Comparison of ENCODE assay signal across 1 cellular context in the genomic region with DNA sequence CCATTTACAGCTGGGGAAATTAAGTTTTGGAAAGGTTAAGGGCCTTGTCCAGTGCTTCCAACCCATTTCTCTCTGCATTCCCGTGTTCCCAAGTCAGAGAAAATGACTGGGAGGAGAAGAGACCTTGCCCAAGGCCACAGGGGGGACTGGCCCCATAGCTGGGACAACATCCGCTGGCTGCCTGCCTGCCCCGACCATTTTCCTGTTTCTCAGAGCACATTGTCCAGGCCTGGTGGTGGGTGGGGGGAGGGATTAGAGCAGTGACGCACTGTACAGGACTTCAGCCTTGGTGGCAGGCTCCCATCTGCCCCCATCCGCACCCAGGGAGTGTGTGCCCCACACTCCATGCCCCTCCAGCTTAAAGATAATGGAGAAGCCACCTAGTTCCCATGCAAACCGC.
TF ChIP-seq lines count a peak whose summit lies in the region.

No MANE protein-coding gene starts in this region.

TF ChIP-seq in SK-N-SH, 30 proteins besides CTCF, POLR2A, EP300 and RAD21 (continued from another document):
- TF ChIP-seq, protein P1, sequence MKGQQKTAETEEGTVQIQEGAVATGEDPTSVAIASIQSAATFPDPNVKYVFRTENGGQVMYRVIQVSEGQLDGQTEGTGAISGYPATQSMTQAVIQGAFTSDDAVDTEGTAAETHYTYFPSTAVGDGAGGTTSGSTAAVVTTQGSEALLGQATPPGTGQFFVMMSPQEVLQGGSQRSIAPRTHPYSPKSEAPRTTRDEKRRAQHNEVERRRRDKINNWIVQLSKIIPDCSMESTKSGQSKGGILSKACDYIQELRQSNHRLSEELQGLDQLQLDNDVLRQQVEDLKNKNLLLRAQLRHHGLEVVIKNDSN (IDR thresholded peaks at IDR 0.05; ENCODE audit: borderline replicate concordance, low read depth) = no peak
- TF ChIP-seq, protein P2, sequence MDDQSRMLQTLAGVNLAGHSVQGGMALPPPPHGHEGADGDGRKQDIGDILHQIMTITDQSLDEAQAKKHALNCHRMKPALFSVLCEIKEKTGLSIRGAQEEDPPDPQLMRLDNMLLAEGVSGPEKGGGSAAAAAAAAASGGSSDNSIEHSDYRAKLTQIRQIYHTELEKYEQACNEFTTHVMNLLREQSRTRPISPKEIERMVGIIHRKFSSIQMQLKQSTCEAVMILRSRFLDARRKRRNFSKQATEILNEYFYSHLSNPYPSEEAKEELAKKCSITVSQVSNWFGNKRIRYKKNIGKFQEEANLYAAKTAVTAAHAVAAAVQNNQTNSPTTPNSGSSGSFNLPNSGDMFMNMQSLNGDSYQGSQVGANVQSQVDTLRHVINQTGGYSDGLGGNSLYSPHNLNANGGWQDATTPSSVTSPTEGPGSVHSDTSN (IDR thresholded peaks at IDR 0.05) = no peak
- TF ChIP-seq, protein P3, sequence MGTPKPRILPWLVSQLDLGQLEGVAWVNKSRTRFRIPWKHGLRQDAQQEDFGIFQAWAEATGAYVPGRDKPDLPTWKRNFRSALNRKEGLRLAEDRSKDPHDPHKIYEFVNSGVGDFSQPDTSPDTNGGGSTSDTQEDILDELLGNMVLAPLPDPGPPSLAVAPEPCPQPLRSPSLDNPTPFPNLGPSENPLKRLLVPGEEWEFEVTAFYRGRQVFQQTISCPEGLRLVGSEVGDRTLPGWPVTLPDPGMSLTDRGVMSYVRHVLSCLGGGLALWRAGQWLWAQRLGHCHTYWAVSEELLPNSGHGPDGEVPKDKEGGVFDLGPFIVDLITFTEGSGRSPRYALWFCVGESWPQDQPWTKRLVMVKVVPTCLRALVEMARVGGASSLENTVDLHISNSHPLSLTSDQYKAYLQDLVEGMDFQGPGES (IDR thresholded peaks at IDR 0.05; ENCODE audit: low read depth, low read length) = no peak
- TF ChIP-seq, protein P4, sequence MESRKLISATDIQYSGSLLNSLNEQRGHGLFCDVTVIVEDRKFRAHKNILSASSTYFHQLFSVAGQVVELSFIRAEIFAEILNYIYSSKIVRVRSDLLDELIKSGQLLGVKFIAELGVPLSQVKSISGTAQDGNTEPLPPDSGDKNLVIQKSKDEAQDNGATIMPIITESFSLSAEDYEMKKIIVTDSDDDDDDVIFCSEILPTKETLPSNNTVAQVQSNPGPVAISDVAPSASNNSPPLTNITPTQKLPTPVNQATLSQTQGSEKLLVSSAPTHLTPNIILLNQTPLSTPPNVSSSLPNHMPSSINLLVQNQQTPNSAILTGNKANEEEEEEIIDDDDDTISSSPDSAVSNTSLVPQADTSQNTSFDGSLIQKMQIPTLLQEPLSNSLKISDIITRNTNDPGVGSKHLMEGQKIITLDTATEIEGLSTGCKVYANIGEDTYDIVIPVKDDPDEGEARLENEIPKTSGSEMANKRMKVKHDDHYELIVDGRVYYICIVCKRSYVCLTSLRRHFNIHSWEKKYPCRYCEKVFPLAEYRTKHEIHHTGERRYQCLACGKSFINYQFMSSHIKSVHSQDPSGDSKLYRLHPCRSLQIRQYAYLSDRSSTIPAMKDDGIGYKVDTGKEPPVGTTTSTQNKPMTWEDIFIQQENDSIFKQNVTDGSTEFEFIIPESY (IDR thresholded peaks at IDR 0.05; ENCODE audit: borderline replicate concordance, low read depth) = no peak
